Comparison of ENCODE assay signal across 1 cellular context in the genomic region with DNA sequence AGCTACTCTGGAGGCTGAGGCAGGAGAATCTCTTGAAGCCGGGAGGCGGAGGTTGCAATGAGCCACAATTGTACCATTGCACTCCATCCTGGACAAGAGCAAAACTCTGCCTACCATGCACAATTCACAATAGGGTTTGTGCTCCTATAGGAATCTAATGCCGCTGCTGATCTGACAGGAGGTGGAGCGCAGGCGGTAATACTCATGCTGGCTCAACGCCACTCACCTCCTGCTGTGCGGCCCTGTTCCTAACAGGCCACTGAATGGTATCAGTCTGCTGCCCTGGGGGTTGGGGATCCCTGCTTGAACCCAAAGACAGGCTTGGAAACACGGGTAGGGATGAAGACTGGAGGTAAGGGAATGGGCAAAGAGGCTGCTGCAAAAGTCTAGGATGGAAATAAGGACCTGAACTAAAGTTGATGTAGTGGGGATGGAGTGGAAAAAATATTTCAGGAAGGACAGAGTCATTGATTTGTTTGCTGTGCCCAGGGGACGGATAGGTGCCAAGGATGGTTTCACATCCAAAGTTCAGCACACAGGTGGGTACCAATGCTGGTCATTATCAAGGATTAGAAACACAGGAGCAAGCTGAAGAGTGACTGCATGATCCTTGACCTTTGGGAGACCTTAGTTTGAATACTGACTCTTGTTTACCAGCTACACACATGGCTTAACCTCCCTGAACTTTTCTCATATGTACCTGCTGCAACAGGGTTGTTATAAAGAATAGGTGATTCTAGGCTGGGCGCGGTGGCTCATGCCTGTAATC.
TF ChIP-seq lines count a peak whose summit lies in the region.

No MANE protein-coding gene starts in this region.

TF ChIP-seq in H1, 55 proteins besides CTCF, POLR2A, EP300 and RAD21:
- TF ChIP-seq FOSL1 (IDR thresholded peaks at IDR 0.05; ENCODE audit: insufficient read depth, low read depth, low read length) (no peak), NRF1 (IDR thresholded peaks at IDR 0.05; ENCODE audit: low read depth, low read length) (no peak), SIRT6 (IDR thresholded peaks at IDR 0.05; ENCODE audit: low read length) (no peak), POU5F1 (IDR thresholded peaks at IDR 0.05; ENCODE audit: low read depth, low read length) (no peak), EZH2 (IDR thresholded peaks at IDR 0.05; ENCODE audit: low read depth, low read length, severe bottlenecking) (no peak), SP1 (IDR thresholded peaks at IDR 0.05; ENCODE audit: low read depth, low read length) (no peak), ASH2L (IDR thresholded peaks at IDR 0.05; ENCODE audit: low read length) (no peak)
- TF ChIP-seq, protein P1, sequence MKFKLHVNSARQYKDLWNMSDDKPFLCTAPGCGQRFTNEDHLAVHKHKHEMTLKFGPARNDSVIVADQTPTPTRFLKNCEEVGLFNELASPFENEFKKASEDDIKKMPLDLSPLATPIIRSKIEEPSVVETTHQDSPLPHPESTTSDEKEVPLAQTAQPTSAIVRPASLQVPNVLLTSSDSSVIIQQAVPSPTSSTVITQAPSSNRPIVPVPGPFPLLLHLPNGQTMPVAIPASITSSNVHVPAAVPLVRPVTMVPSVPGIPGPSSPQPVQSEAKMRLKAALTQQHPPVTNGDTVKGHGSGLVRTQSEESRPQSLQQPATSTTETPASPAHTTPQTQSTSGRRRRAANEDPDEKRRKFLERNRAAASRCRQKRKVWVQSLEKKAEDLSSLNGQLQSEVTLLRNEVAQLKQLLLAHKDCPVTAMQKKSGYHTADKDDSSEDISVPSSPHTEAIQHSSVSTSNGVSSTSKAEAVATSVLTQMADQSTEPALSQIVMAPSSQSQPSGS (IDR thresholded peaks at IDR 0.05; ENCODE audit: low read length), result no peak
TF ChIP-seq in H1: peak in this region for 0.
